10 cellular contexts compared by ENCODE assay signal in genomic region chr2:96409543-96410184, GRCh38.
A peak's percentile ranks its signal among the peaks of the same experiment; 100 is the strongest.
DNase-seq lines count a peak whose midpoint lies in the region; ATAC-seq and TF ChIP-seq lines count a peak whose summit lies in the region.
"Had no signal": no experiment of that assay in that cellular context is flagged by ENCODE, and none has a peak within 500 bp of the region (broad histone marks: within the 10 kb centered on the region; RNA-seq: fewer than 3 reads in every experiment).

No MANE protein-coding gene starts in this region.

- in situ Hi-C loops in Panc1 (cut with HindIII; ENCODE audit: low pct_unique_long_range_greater_than_20kb, low sequenced_read_pairs), result no loop called here

- peak; percentile 28 for ATAC-seq in Panc1
- ATAC-seq: gastroesophageal sphincter had no signal

- peak overlapping the region; percentile 9 for H3K27ac Mint-ChIP-seq in T-helper 1 cell treated with Interleukin-12 subunit alpha and Interleukin-12 subunit beta and Interleukin-4 antibody, amounts not matched to agents 30 μg/mL and 1 μg/mL, for 36 hours
- H3K27ac Mint-ChIP-seq in glutamatergic neuron (ENCODE audit: unreplicated experiment), result no peak overlapping the region

- H3K36me3 ChIP-seq in Panc1 (ENCODE audit: control insufficient read depth, insufficient read depth, low read length), result no peaks in the 10 kb centered on the region
- no peaks in the 10 kb centered on the region for H3K36me3 ChIP-seq in osteoblast (ENCODE audit: insufficient read depth, low read length)
- H3K36me3 ChIP-seq: gastroesophageal sphincter had no signal

- H3K4me3 Mint-ChIP-seq in T-helper 1 cell treated with Interleukin-12 subunit alpha and Interleukin-12 subunit beta and Interleukin-4 antibody, amounts not matched to agents 30 μg/mL and 1 μg/mL, for 36 hours, result no peak overlapping the region
- no peak overlapping the region for H3K4me3 Mint-ChIP-seq in glutamatergic neuron (ENCODE audit: unreplicated experiment)

- no peak overlapping the region for H3K4me2 ChIP-seq in osteoblast (ENCODE audit: insufficient read depth, low read length)

- H3K27ac ChIP-seq in Panc1 (ENCODE audit: low read length) (peak overlapping the region; percentile 81), substantia nigra (ENCODE audit: low read depth, low read length, poor library complexity, severe bottlenecking) (peak overlapping the region; percentile 51), osteoblast (ENCODE audit: low read depth, low read length) (no peak overlapping the region)
- H3K27ac ChIP-seq: gastroesophageal sphincter had no signal

- TF ChIP-seq CTCF in Panc1 (IDR thresholded peaks at IDR 0.05) (peak; percentile 31), glutamatergic neuron (IDR thresholded peaks at IDR 0.05; ENCODE audit: partially characterized antibody, unreplicated experiment) (no peak), osteoblast (IDR thresholded peaks at IDR 0.05; ENCODE audit: extremely low read depth, low read depth, low read length) (no peak)

- no peak overlapping the region for H2AFZ ChIP-seq in osteoblast (ENCODE audit: low read length)

- peaks cover under 1% of the 10 kb centered on the region for H3K9me3 Mint-ChIP-seq in T-helper 1 cell treated with Interleukin-12 subunit alpha and Interleukin-12 subunit beta and Interleukin-4 antibody, amounts not matched to agents 30 μg/mL and 1 μg/mL, for 36 hours
- H3K9me3 Mint-ChIP-seq in glutamatergic neuron (ENCODE audit: unreplicated experiment), result peaks cover 5% of the 10 kb centered on the region

- H3K36me3 Mint-ChIP-seq in T-helper 1 cell treated with Interleukin-12 subunit alpha and Interleukin-12 subunit beta and Interleukin-4 antibody, amounts not matched to agents 30 μg/mL and 1 μg/mL, for 36 hours (ENCODE audit: low read depth), result no peaks in the 10 kb centered on the region
- peaks cover 1% of the 10 kb centered on the region for H3K36me3 Mint-ChIP-seq in glutamatergic neuron (ENCODE audit: unreplicated experiment)

- CTCF ChIA-PET in Panc1 (lab: Charles Lee), result interaction anchor here (0.6 to 3.2 kb wide), 5 partner anchors 43 to 470 kb away, joined by 3 to 38 read pairs (median 4); no protein-coding TSS in a partner anchor

- peak overlapping the region in 1 of 2 experiments; percentile 1; a peak in 1 of 4 replicates for H3K4me3 ChIP-seq in Panc1 (ENCODE audit: low read depth in 2 of 2, low read length in 2 of 2)
- H3K4me3 ChIP-seq in osteoblast (ENCODE audit: insufficient read depth, low read length), result no peak overlapping the region
- H3K4me3 ChIP-seq: gastroesophageal sphincter had no signal

- H4K20me1 ChIP-seq in osteoblast (ENCODE audit: insufficient read depth, low read length), result no peaks in the 10 kb centered on the region

- H3K9me3 ChIP-seq in Panc1 (ENCODE audit: control insufficient read depth, insufficient read depth, low read depth, low read length), result no peaks in the 10 kb centered on the region
- no peaks in the 10 kb centered on the region for H3K9me3 ChIP-seq in osteoblast (ENCODE audit: low read depth, low read length)
- H3K9me3 ChIP-seq: gastroesophageal sphincter had no signal

- POLR2A ChIA-PET in Panc1 (lab: Charles Lee), result interaction anchor here (0.6 kb wide), 3 partner anchors 11 to 66 kb away, joined by 3 to 8 read pairs (median 4); no protein-coding TSS in a partner anchor

- intact Hi-C loops in Panc1 (cut with micrococcal nuclease; ENCODE audit: unreplicated experiment), result no loop called here

- no TSS peak for BruUV-seq in Panc1 (replicated peaks; lab: Mats Ljungman, UMichigan)

- DNase-seq in T-helper 1 cell, result no peak
- no peak for DNase-seq in Panc1 (ENCODE audit: low read depth, low spot score)
- DNase-seq in glutamatergic neuron, result peak; percentile 27
- peak in 15 of 49 donors; percentile 15 to 85 (median 29) for DNase-seq in substantia nigra (lab: John Stamatoyannopoulos, UW)
- DNase-seq in osteoblast (ENCODE audit: insufficient read length, low spot score, missing footprints), result no peak
- DNase-seq in activated CD4-positive, CD25-positive, alpha-beta regulatory T cell (lab: John Stamatoyannopoulos, UW), result no peak
- no peak for DNase-seq in NCI-H1436 (lab: John Stamatoyannopoulos, UW)
- DNase-seq: NCI-H774 had no signal

- no peaks in the 10 kb centered on the region for H3K27me3 ChIP-seq in Panc1 (ENCODE audit: control insufficient read depth, insufficient read depth, low read length)
- peaks cover 10% of the 10 kb centered on the region for H3K27me3 ChIP-seq in osteoblast (ENCODE audit: insufficient read depth, low read length)

- H3K4me1 ChIP-seq in Panc1 (ENCODE audit: control insufficient read depth, insufficient read depth, low read length) (peaks cover 58% of the 10 kb centered on the region), osteoblast (ENCODE audit: insufficient read depth, low read length) (peaks cover 3% of the 10 kb centered on the region)

- H3K79me2 ChIP-seq in osteoblast (ENCODE audit: insufficient read depth, low read length), result no peaks in the 10 kb centered on the region

- H3K4me1 Mint-ChIP-seq in T-helper 1 cell treated with Interleukin-12 subunit alpha and Interleukin-12 subunit beta and Interleukin-4 antibody, amounts not matched to agents 30 μg/mL and 1 μg/mL, for 36 hours (ENCODE audit: low read depth), result peaks cover 15% of the 10 kb centered on the region
- H3K4me1 Mint-ChIP-seq in glutamatergic neuron (ENCODE audit: low read depth, unreplicated experiment), result peaks cover 3% of the 10 kb centered on the region

- peaks cover 5% of the 10 kb centered on the region for H3K27me3 Mint-ChIP-seq in T-helper 1 cell treated with Interleukin-12 subunit alpha and Interleukin-12 subunit beta and Interleukin-4 antibody, amounts not matched to agents 30 μg/mL and 1 μg/mL, for 36 hours (ENCODE audit: low read depth)
- peaks cover 4% of the 10 kb centered on the region for H3K27me3 Mint-ChIP-seq in glutamatergic neuron (ENCODE audit: unreplicated experiment)
